ENCODE assay signal across 1 cellular context in genomic region chr16:58366247-58367031, GRCh38.
TF ChIP-seq lines count a peak whose summit lies in the region.

No MANE protein-coding gene starts in this region.

TF ChIP-seq in HEK293, 187 proteins besides CTCF, POLR2A, EP300 and RAD21 (continued from another document):
- TF ChIP-seq, protein P1, sequence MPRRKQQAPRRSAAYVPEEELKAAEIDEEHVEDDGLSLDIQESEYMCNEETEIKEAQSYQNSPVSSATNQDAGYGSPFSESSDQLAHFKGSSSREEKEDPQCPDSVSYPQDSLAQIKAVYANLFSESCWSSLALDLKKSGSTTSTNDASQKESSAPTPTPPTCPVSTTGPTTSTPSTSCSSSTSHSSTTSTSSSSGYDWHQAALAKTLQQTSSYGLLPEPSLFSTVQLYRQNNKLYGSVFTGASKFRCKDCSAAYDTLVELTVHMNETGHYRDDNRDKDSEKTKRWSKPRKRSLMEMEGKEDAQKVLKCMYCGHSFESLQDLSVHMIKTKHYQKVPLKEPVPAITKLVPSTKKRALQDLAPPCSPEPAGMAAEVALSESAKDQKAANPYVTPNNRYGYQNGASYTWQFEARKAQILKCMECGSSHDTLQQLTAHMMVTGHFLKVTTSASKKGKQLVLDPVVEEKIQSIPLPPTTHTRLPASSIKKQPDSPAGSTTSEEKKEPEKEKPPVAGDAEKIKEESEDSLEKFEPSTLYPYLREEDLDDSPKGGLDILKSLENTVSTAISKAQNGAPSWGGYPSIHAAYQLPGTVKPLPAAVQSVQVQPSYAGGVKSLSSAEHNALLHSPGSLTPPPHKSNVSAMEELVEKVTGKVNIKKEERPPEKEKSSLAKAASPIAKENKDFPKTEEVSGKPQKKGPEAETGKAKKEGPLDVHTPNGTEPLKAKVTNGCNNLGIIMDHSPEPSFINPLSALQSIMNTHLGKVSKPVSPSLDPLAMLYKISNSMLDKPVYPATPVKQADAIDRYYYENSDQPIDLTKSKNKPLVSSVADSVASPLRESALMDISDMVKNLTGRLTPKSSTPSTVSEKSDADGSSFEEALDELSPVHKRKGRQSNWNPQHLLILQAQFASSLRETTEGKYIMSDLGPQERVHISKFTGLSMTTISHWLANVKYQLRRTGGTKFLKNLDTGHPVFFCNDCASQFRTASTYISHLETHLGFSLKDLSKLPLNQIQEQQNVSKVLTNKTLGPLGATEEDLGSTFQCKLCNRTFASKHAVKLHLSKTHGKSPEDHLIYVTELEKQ (tag by site-specific recombination; IDR thresholded peaks at IDR 0.05; ENCODE audit: borderline replicate concordance): peak; percentile 15; the same call in 1 of the 2 replicates
- TF ChIP-seq GLI4 (tag by site-specific recombination; IDR thresholded peaks at IDR 0.05) (no peak), ZNF629 (tag by site-specific recombination; IDR thresholded peaks at IDR 0.05) (peak; percentile 87), ZNF366 (tag by site-specific recombination; conservative IDR thresholded peaks at IDR 0.05) (peak; percentile 54; the same call in 1 of the 2 replicates), ZNF24 (tag by site-specific recombination; IDR thresholded peaks at IDR 0.05) (peak; percentile 65; the same call in 1 of the 2 replicates), ZFP41 (tag by site-specific recombination; IDR thresholded peaks at IDR 0.05; ENCODE audit: borderline replicate concordance) (no peak), KLF17 (tag by site-specific recombination; IDR thresholded peaks at IDR 0.05) (no peak), ZNF449 (tag by site-specific recombination; IDR thresholded peaks at IDR 0.05) (peak; percentile 42; the same call in 1 of the 2 replicates), ZNF677 (tag by site-specific recombination; IDR thresholded peaks at IDR 0.05) (no peak), ZEB2 (tag by site-specific recombination; IDR thresholded peaks at IDR 0.05) (peak; percentile 83), SP7 (tag by site-specific recombination; IDR thresholded peaks at IDR 0.05) (peak; percentile 76; the same call in 1 of the 2 replicates), ZNF184 (tag by site-specific recombination; IDR thresholded peaks at IDR 0.05) (peak; percentile 88)
